In genomic region chr7:5429253-5429856, GRCh38 we compare ENCODE assay signal across 1 cellular context.
A peak's percentile ranks its signal among the peaks of the same experiment; 100 is the strongest.
TF ChIP-seq lines count a peak whose summit lies in the region.

No MANE protein-coding gene starts in this region.

TF ChIP-seq in HEK293, 187 proteins besides CTCF, POLR2A, EP300 and RAD21 (continued from another document):
- TF ChIP-seq BCL6B (tag by site-specific recombination; IDR thresholded peaks at IDR 0.05), result peak; percentile 58; the same call in 1 of the 2 replicates
- no peak for TF ChIP-seq ZNF830 (tag by site-specific recombination; IDR thresholded peaks at IDR 0.05; ENCODE audit: low read depth)
- peak; percentile 83 for TF ChIP-seq ZNF341 (tag by site-specific recombination; IDR thresholded peaks at IDR 0.05; ENCODE audit: low read depth)
- TF ChIP-seq ZNF37A (tag by site-specific recombination; IDR thresholded peaks at IDR 0.05), result no peak
- 0 out of 2 replicates have a peak, but pooled peaks have one; percentile 22 for TF ChIP-seq SP2 (tag by site-specific recombination; IDR thresholded peaks at IDR 0.05)
- TF ChIP-seq FEZF1 (tag by site-specific recombination; IDR thresholded peaks at IDR 0.05), result peak; percentile 88
- TF ChIP-seq ZNF501 (tag by site-specific recombination; IDR thresholded peaks at IDR 0.05), result no peak
- no peak for TF ChIP-seq ZNF488 (tag by site-specific recombination; IDR thresholded peaks at IDR 0.05)
- TF ChIP-seq KLF1 (tag by site-specific recombination; IDR thresholded peaks at IDR 0.05), result no peak
- peak; percentile 93 for TF ChIP-seq ZNF76 (tag by site-specific recombination; IDR thresholded peaks at IDR 0.05; ENCODE audit: borderline replicate concordance, low read depth)
- no peak for TF ChIP-seq IKZF3 (tag by site-specific recombination; IDR thresholded peaks at IDR 0.05)
- TF ChIP-seq HOXC10 (CRISPR knock-in tag; IDR thresholded peaks at IDR 0.05), result no peak
- TF ChIP-seq KLF8 (tag by site-specific recombination; IDR thresholded peaks at IDR 0.05), result no peak
- no peak for TF ChIP-seq ZSCAN5A (tag by site-specific recombination; IDR thresholded peaks at IDR 0.05)
- no peak; the same call in none of the 2 replicates for TF ChIP-seq ZNF398 (tag by site-specific recombination; IDR thresholded peaks at IDR 0.05)
- TF ChIP-seq ZNF596 (tag by site-specific recombination; IDR thresholded peaks at IDR 0.05), result peak; percentile 51; the same call in 1 of the 2 replicates
- no peak for TF ChIP-seq ZNF214 (tag by site-specific recombination; IDR thresholded peaks at IDR 0.05; ENCODE audit: borderline replicate concordance)
- no peak for TF ChIP-seq ZBTB26 (tag by site-specific recombination; optimal IDR thresholded peaks at IDR 0.05)
- no peak for TF ChIP-seq RBAK (tag by site-specific recombination; IDR thresholded peaks at IDR 0.05)
- no peak for TF ChIP-seq ZSCAN18 (tag by site-specific recombination; IDR thresholded peaks at IDR 0.05)
- no peak for TF ChIP-seq SP7 (tag by site-specific recombination; IDR thresholded peaks at IDR 0.05)
- no peak for TF ChIP-seq OVOL3 (tag by site-specific recombination; IDR thresholded peaks at IDR 0.05)
- TF ChIP-seq ZEB2 (tag by site-specific recombination; IDR thresholded peaks at IDR 0.05), result no peak
- no peak for TF ChIP-seq ZNF664 (tag by site-specific recombination; IDR thresholded peaks at IDR 0.05)
- no peak for TF ChIP-seq SCRT1 (tag by site-specific recombination; IDR thresholded peaks at IDR 0.05; ENCODE audit: borderline replicate concordance)
- TF ChIP-seq ZNF529 (tag by site-specific recombination; IDR thresholded peaks at IDR 0.05; ENCODE audit: insufficient replicate concordance), result no peak
- TF ChIP-seq ZNF580 (tag by site-specific recombination; IDR thresholded peaks at IDR 0.05), result no peak
- no peak for TF ChIP-seq KLF7 (tag by site-specific recombination; IDR thresholded peaks at IDR 0.05; ENCODE audit: borderline replicate concordance)
- TF ChIP-seq ZNF585B (tag by site-specific recombination; IDR thresholded peaks at IDR 0.05), result no peak
- no peak for TF ChIP-seq ZNF600 (tag by site-specific recombination; IDR thresholded peaks at IDR 0.05)
- TF ChIP-seq ZNF513 (tag by site-specific recombination; IDR thresholded peaks at IDR 0.05), result no peak
- 0 out of 2 replicates have a peak, but pooled peaks have one; percentile 9 for TF ChIP-seq ZBTB49 (tag by site-specific recombination; IDR thresholded peaks at IDR 0.05; ENCODE audit: low read depth)
- no peak for TF ChIP-seq ZNF639 (tag by site-specific recombination; IDR thresholded peaks at IDR 0.05)
